In the genomic region with DNA sequence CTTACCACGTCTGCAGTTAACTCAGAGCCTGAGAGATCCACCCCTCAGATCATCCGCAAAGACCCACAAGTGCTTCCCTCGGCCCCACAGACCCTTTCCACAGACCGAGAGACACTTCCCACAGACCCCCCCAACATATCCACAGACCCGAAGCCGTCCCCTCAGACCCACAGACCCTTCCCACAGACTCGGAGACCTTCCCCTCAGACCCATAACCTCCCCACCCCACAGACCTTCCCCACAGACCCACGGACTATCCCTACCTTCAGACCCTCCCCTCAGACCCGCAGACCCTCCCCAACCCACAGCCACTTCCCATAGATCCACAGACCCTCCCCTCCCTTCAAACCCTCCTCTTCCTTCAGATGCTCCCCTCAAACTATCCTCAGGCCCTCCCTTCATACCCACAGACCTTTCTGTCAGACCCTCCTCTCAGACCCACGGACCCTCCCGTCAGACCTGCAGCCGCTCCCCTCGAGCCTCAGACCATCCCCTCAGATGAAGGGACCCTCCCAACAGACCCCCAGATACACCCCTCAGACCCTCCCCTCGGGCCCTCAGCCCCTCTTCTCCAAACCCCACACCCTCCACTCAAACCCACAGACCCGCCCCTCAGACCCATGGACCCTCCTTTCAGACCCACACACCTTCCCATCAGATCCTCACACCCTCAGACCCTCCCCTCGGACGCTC, we compare ENCODE assay signal across 31 cellular contexts. TPM values are rescaled to one million over a fixed set of nuclear protein-coding genes. Genes with fewer than 3 reads are reported as not detected.
DNase-seq lines count a peak whose midpoint lies in the region; ATAC-seq and TF ChIP-seq lines count a peak whose summit lies in the region.
"Had no signal": no experiment of that assay in that cellular context is flagged by ENCODE, and none has a peak within 500 bp of the region (broad histone marks: within the 10 kb centered on the region; RNA-seq: fewer than 3 reads in every experiment).

No MANE protein-coding gene starts in this region.

- ATAC-seq in Right ventricle myocardium inferior: no peak
- no peak for ATAC-seq in GM18498 (IDR thresholded peaks at IDR 0.05; ENCODE audit: unreplicated experiment)
- ATAC-seq: activated T-cell treated with anti-CD3 and anti-CD28 coated beads, Interleukin-2, amount 50 U/mL, for 72 hours; right lobe of liver had no signal

- no peaks in the 10 kb centered on the region for H3K27me3 Mint-ChIP-seq in osteocyte (ENCODE audit: unreplicated experiment)

- H3K27ac ChIP-seq in right atrium auricular region (no peak overlapping the region), vagina (no peak overlapping the region)
- H3K27ac ChIP-seq: BLaER1 treated with 17β-estradiol and CSF1 and Interleukin-3, amounts not matched to agents 10 nM and 100 nM; brain microvascular endothelial cell; heart right ventricle; neural progenitor cell; right lobe of liver; SK-N-MC; tibial nerve had no signal

- intact Hi-C loops in Right ventricle myocardium inferior (cut with DNase I) (no loop called here), vagina (cut with DNase I) (no loop called here)

- H3K9me3 Mint-ChIP-seq in osteocyte (ENCODE audit: unreplicated experiment): no peaks in the 10 kb centered on the region
- H3K9me3 Mint-ChIP-seq: activated T-cell treated with anti-CD3 and anti-CD28 coated beads, Interleukin-2, amount 50 U/mL, for 72 hours; memory B cell; neural progenitor cell; stimulated activated naive CD8-positive, alpha-beta T cell treated with anti-CD3 and anti-CD28 coated beads, Interleukin-15, Interleukin-2, amounts not matched to agents 100 ng/mL and 50 ng/mL, for 24 hours had no signal

- DNase-seq in right atrium auricular region (ENCODE audit: low spot score) (peak; percentile 42), Right ventricle myocardium inferior (ENCODE audit: missing footprints) (no peak), epidermal melanocyte (ENCODE audit: insufficient read length, low spot score) (peak; percentile 11), osteocyte (ENCODE audit: extremely low spot score, unreplicated experiment) (peak; percentile 56), vagina (ENCODE audit: extremely low spot score in 2 of 2) (peak; percentile 40 to 82), COLO829 (ENCODE audit: low spot score) (no peak)
- DNase-seq in stimulated activated naive CD4-positive, alpha-beta T cell treated with Interleukin-2 at 50 U/mL for 16 hours (lab: John Stamatoyannopoulos, UW): no peak
- DNase-seq: activated CD4-positive, CD25-positive, alpha-beta regulatory T cell; activated naive CD4-positive, alpha-beta T cell treated with anti-CD3 and anti-CD28 coated beads, Interleukin-2, amount 50 U/mL, for 16 hours; activated T-cell treated with anti-CD3 and anti-CD28 coated beads, Interleukin-2, amount 50 U/mL, for 72 hours; amniotic stem cell; brain microvascular endothelial cell; DMS79 treated with DMSO at 0.1 percent for 48 hours; effector memory CD4-positive, alpha-beta T cell; foreskin fibroblast; GF-D8; heart right ventricle; NCI-H1417; NCI-H2081; NCI-H226; NCI-H69; right lobe of liver; stimulated activated CD4-positive, alpha-beta T cell treated with anti-CD3 and anti-CD28 coated beads, Interleukin-15, amount 100 ng/mL, for 24 hours had no signal

- TF ChIP-seq CTCF in right atrium auricular region (IDR thresholded peaks at IDR 0.05): no peak
- TF ChIP-seq CTCF in osteocyte (IDR thresholded peaks at IDR 0.05): no peak
- TF ChIP-seq CTCF in vagina (IDR thresholded peaks at IDR 0.05): no peak

- H3K4me1 Mint-ChIP-seq in osteocyte (ENCODE audit: unreplicated experiment): peaks cover 6% of the 10 kb centered on the region

- H3K27ac Mint-ChIP-seq in osteocyte (ENCODE audit: unreplicated experiment): no peak overlapping the region
- H3K27ac Mint-ChIP-seq: activated T-cell treated with anti-CD3 and anti-CD28 coated beads, Interleukin-2, amount 50 U/mL, for 72 hours; memory B cell; stimulated activated naive CD8-positive, alpha-beta T cell treated with anti-CD3 and anti-CD28 coated beads, Interleukin-15, Interleukin-2, amounts not matched to agents 100 ng/mL and 50 ng/mL, for 24 hours had no signal

- H3K36me3 ChIP-seq in right atrium auricular region (no peaks in the 10 kb centered on the region), vagina (no peaks in the 10 kb centered on the region)
- H3K36me3 ChIP-seq: BLaER1 treated with 17β-estradiol and CSF1 and Interleukin-3, amounts not matched to agents 10 nM and 100 nM; brain microvascular endothelial cell; heart right ventricle; neural progenitor cell; right lobe of liver; tibial nerve had no signal

- H3K4me1 ChIP-seq in right atrium auricular region (no peaks in the 10 kb centered on the region), vagina (no peaks in the 10 kb centered on the region)
- H3K4me1 ChIP-seq: Caco-2, neural progenitor cell had no signal

- no peak for TF ChIP-seq POLR2A in vagina (IDR thresholded peaks at IDR 0.05)

- no peaks in the 10 kb centered on the region for H3K27me3 ChIP-seq in right atrium auricular region
- H3K27me3 ChIP-seq in vagina: no peaks in the 10 kb centered on the region
- H3K27me3 ChIP-seq: BLaER1 treated with 17β-estradiol and CSF1 and Interleukin-3, amounts not matched to agents 10 nM and 100 nM; brain microvascular endothelial cell; neural progenitor cell; right lobe of liver had no signal

- H3K9me3 ChIP-seq in right atrium auricular region (no peaks in the 10 kb centered on the region), vagina (no peaks in the 10 kb centered on the region)
- H3K9me3 ChIP-seq: BLaER1 treated with 17β-estradiol and CSF1 and Interleukin-3, amounts not matched to agents 10 nM and 100 nM; Caco-2; heart right ventricle; right lobe of liver; tibial nerve had no signal

- H3K4me3 Mint-ChIP-seq in osteocyte (ENCODE audit: unreplicated experiment): no peak overlapping the region
- H3K4me3 Mint-ChIP-seq: activated T-cell treated with anti-CD3 and anti-CD28 coated beads, Interleukin-2, amount 50 U/mL, for 72 hours; memory B cell; neural progenitor cell; stimulated activated naive CD8-positive, alpha-beta T cell treated with anti-CD3 and anti-CD28 coated beads, Interleukin-15, Interleukin-2, amounts not matched to agents 100 ng/mL and 50 ng/mL, for 24 hours had no signal

- H3K36me3 Mint-ChIP-seq in osteocyte (ENCODE audit: unreplicated experiment): no peaks in the 10 kb centered on the region
- H3K36me3 Mint-ChIP-seq: memory B cell, neural progenitor cell had no signal

- H3K4me3 ChIP-seq in right atrium auricular region (no peak overlapping the region), vagina (no peak overlapping the region)
- H3K4me3 ChIP-seq: BLaER1 treated with 17β-estradiol and CSF1 and Interleukin-3, amounts not matched to agents 10 nM and 100 nM; heart right ventricle; neural progenitor cell; right lobe of liver; SK-N-MC; tibial nerve had no signal

RNA-seq across cellular contexts. Expression of gene TFDP1, which starts 20.1 kb away (rescaled TPM):
- 10 to 100 TPM; 34.4 to 40.4 TPM for total RNA-seq in right atrium auricular region
- 46.7 TPM for total RNA-seq in Right ventricle myocardium inferior
- total RNA-seq in osteocyte: 66.9 and 72.1 TPM in 2 replicates
- 40.0 TPM for total RNA-seq in vagina

Comparison
In these comparisons a context has a peak if more than half of its experiments do, and no peak if none do; other contexts are left out.
1. DNase-seq: peak in right atrium auricular region (single experiment), epidermal melanocyte (single experiment), osteocyte (single experiment) and vagina (2 of 2); none in Right ventricle myocardium inferior (single experiment), COLO829 (single experiment) and stimulated activated naive CD4-positive, alpha-beta T cell treated with Interleukin-2 at 50 U/mL for 16 hours (single experiment).